2 cellular contexts compared by ENCODE assay signal in genomic region chr2:182248362-182248761, GRCh38.
TF ChIP-seq lines count a peak whose summit lies in the region.

No MANE protein-coding gene starts in this region.

TF ChIP-seq in liver, 16 proteins besides CTCF, POLR2A, EP300 and RAD21 (continued from another document):
- TF ChIP-seq GABPA (IDR thresholded peaks at IDR 0.05 in 1 of 2, conservative IDR thresholded peaks at IDR 0.05 in 1 of 2): no peak
- TF ChIP-seq MAX (IDR thresholded peaks at IDR 0.05): no peak
- no peak for TF ChIP-seq REST (IDR thresholded peaks at IDR 0.05)
TF ChIP-seq in liver: peak in this region for 1.

TF ChIP-seq in HepG2, 621 proteins besides CTCF, POLR2A, EP300 and RAD21 (continued from another document):
- TF ChIP-seq ZNF275 (CRISPR knock-in tag; IDR thresholded peaks at IDR 0.05; ENCODE audit: borderline replicate concordance) (no peak), ZNF326 (CRISPR knock-in tag; IDR thresholded peaks at IDR 0.05; ENCODE audit: borderline replicate concordance) (no peak), ZIK1 (CRISPR knock-in tag; IDR thresholded peaks at IDR 0.05; ENCODE audit: borderline replicate concordance, low read depth) (no peak), ZNF512 (CRISPR knock-in tag; IDR thresholded peaks at IDR 0.05) (no peak), MAZ (IDR thresholded peaks at IDR 0.05; ENCODE audit: borderline replicate concordance, low read depth, low read length) (no peak), MAZ (CRISPR knock-in tag; IDR thresholded peaks at IDR 0.05; ENCODE audit: low read depth) (no peak), ZNF776 (CRISPR knock-in tag; IDR thresholded peaks at IDR 0.05) (no peak), ZNF232 (CRISPR knock-in tag; IDR thresholded peaks at IDR 0.05; ENCODE audit: borderline replicate concordance) (no peak), ZNF724P (CRISPR knock-in tag; IDR thresholded peaks at IDR 0.05; ENCODE audit: borderline replicate concordance) (no peak), ZNF674 (CRISPR knock-in tag; IDR thresholded peaks at IDR 0.05; ENCODE audit: low read depth) (no peak), ZBTB43 (CRISPR knock-in tag; conservative IDR thresholded peaks at IDR 0.05) (no peak), ZNF263 (CRISPR knock-in tag; IDR thresholded peaks at IDR 0.05) (no peak), HOMEZ (CRISPR knock-in tag; IDR thresholded peaks at IDR 0.05; ENCODE audit: low read depth) (no peak), ZFP36L2 (CRISPR knock-in tag; IDR thresholded peaks at IDR 0.05) (no peak), KMT2B (CRISPR knock-in tag; IDR thresholded peaks at IDR 0.05) (no peak), GMEB2 (CRISPR knock-in tag; IDR thresholded peaks at IDR 0.05; ENCODE audit: low read depth) (no peak), ZMYM2 (CRISPR knock-in tag; IDR thresholded peaks at IDR 0.05) (no peak), GZF1 (CRISPR knock-in tag; IDR thresholded peaks at IDR 0.05) (no peak)
TF ChIP-seq in HepG2: peak in this region for 0.
